Comparison of ENCODE assay signal across 8 cellular contexts in genomic region chr11:46347637-46348311, GRCh38. TPM values are rescaled to one million over a fixed set of nuclear protein-coding genes. Genes with fewer than 3 reads are reported as not detected.
DNase-seq lines count a peak whose midpoint lies in the region; ATAC-seq lines count a peak whose summit lies in the region.

No MANE protein-coding gene starts in this region.

- peak; percentile 6 for ATAC-seq in HG03045 (IDR thresholded peaks at IDR 0.05; ENCODE audit: unreplicated experiment)
- ATAC-seq in right cardiac atrium, result peak in 1 of 2 donors; percentile 1
- ATAC-seq in HG03095 (IDR thresholded peaks at IDR 0.05; ENCODE audit: unreplicated experiment), result no peak

- no peaks in the 10 kb centered on the region for H3K9me3 Mint-ChIP-seq in activated T-helper 2 cell treated with anti-CD3 and anti-CD28 coated beads, Interferon-gamma antibody, Interleukin-2, Interleukin-4, amounts not matched to agents 10 μg/mL and 5 μg/mL and 100 μg/mL, durations not matched to agents 14 hours and 24 hours and 36 hours

- DNase-seq in COLO668 (lab: John Stamatoyannopoulos, UW; ENCODE audit: unreplicated experiment) (peak; percentile 51), right cardiac atrium (peak in 2 of 3 donors; percentile 76 to 80), cortex of kidney (lab: John Stamatoyannopoulos, UW) (no peak), NCI-H1694 (lab: John Stamatoyannopoulos, UW) (no peak)
- DNase-seq in activated T-helper 2 cell treated with anti-CD3 and anti-CD28 coated beads, Interferon-gamma antibody, Interleukin-2, Interleukin-4, amounts not matched to agents 10 μg/mL and 5 μg/mL and 100 μg/mL, durations not matched to agents 14 hours and 24 hours and 36 hours (ENCODE audit: low spot score), result no peak

- H3K9me3 ChIP-seq in right cardiac atrium (ENCODE audit: control insufficient read depth, low read length), result no peaks in the 10 kb centered on the region

- peak overlapping the region; percentile 7 for H3K27ac ChIP-seq in right cardiac atrium (ENCODE audit: low read length)
- peak overlapping the region; percentile 59 to 91 (median 84) for H3K27ac ChIP-seq in skin epidermis

- peaks cover 49% of the 10 kb centered on the region for H3K4me1 Mint-ChIP-seq in activated T-helper 2 cell treated with anti-CD3 and anti-CD28 coated beads, Interferon-gamma antibody, Interleukin-2, Interleukin-4, amounts not matched to agents 10 μg/mL and 5 μg/mL and 100 μg/mL, durations not matched to agents 14 hours and 24 hours and 36 hours (ENCODE audit: low read depth)

- H3K4me3 ChIP-seq in right cardiac atrium (ENCODE audit: low read length), result peak overlapping the region; percentile 75
- peak overlapping the region; percentile 58 to 92 (median 82) for H3K4me3 ChIP-seq in skin epidermis

- peaks cover 22% of the 10 kb centered on the region for H3K4me1 ChIP-seq in right cardiac atrium (ENCODE audit: control insufficient read depth, insufficient read depth, low read length)

- H3K4me3 Mint-ChIP-seq in activated T-helper 2 cell treated with anti-CD3 and anti-CD28 coated beads, Interferon-gamma antibody, Interleukin-2, Interleukin-4, amounts not matched to agents 10 μg/mL and 5 μg/mL and 100 μg/mL, durations not matched to agents 14 hours and 24 hours and 36 hours (ENCODE audit: low read depth), result peak overlapping the region; percentile 84

- H3K27me3 ChIP-seq in right cardiac atrium (ENCODE audit: control insufficient read depth, insufficient read depth), result no peaks in the 10 kb centered on the region

- peaks cover 20% of the 10 kb centered on the region for H3K36me3 Mint-ChIP-seq in activated T-helper 2 cell treated with anti-CD3 and anti-CD28 coated beads, Interferon-gamma antibody, Interleukin-2, Interleukin-4, amounts not matched to agents 10 μg/mL and 5 μg/mL and 100 μg/mL, durations not matched to agents 14 hours and 24 hours and 36 hours (ENCODE audit: low read depth)

- H3K27me3 Mint-ChIP-seq in activated T-helper 2 cell treated with anti-CD3 and anti-CD28 coated beads, Interferon-gamma antibody, Interleukin-2, Interleukin-4, amounts not matched to agents 10 μg/mL and 5 μg/mL and 100 μg/mL, durations not matched to agents 14 hours and 24 hours and 36 hours (ENCODE audit: low read depth), result peaks cover 9% of the 10 kb centered on the region

- intact Hi-C loops in activated T-helper 2 cell treated with anti-CD3 and anti-CD28 coated beads, Interferon-gamma antibody, Interleukin-2, Interleukin-4, amounts not matched to agents 10 μg/mL and 5 μg/mL and 100 μg/mL, durations not matched to agents 14 hours and 24 hours and 36 hours (cut with micrococcal nuclease), result loop anchor here (1.0 to 5.0 kb wide), 3 partner anchors 17 to 270 kb away; partner anchors contain the start of genes ATG13, HARBI1 and PHF21A
- intact Hi-C loops in right cardiac atrium (cut with DNase I), result no loop called here

- no peak overlapping the region for H3K27ac Mint-ChIP-seq in activated T-helper 2 cell treated with anti-CD3 and anti-CD28 coated beads, Interferon-gamma antibody, Interleukin-2, Interleukin-4, amounts not matched to agents 10 μg/mL and 5 μg/mL and 100 μg/mL, durations not matched to agents 14 hours and 24 hours and 36 hours

- WGBS in right cardiac atrium, result 25% methylated on average over 63 of the region's 63 CpGs

RNA-seq across cellular contexts. Expression of gene DGKZ, which starts 0.5 kb away (rescaled TPM):
- total RNA-seq in activated T-helper 2 cell treated with anti-CD3 and anti-CD28 coated beads, Interferon-gamma antibody, Interleukin-2, Interleukin-4, amounts not matched to agents 10 μg/mL and 5 μg/mL and 100 μg/mL, durations not matched to agents 14 hours and 24 hours and 36 hours, result 82.3 and 86.1 TPM in 2 replicates
- total RNA-seq in right cardiac atrium, result 100 to 1,000 TPM in 2 of 4 donors, 10 to 100 TPM in 2; 75.8 to 108 (median 100) TPM
- 87.5 TPM for polyA plus RNA-seq in right cardiac atrium

RNA-seq across cellular contexts. Expression of gene MDK, which starts 33.7 kb away (rescaled TPM):
- total RNA-seq in activated T-helper 2 cell treated with anti-CD3 and anti-CD28 coated beads, Interferon-gamma antibody, Interleukin-2, Interleukin-4, amounts not matched to agents 10 μg/mL and 5 μg/mL and 100 μg/mL, durations not matched to agents 14 hours and 24 hours and 36 hours, result 2.8 and 4.5 TPM in 2 replicates
- total RNA-seq in right cardiac atrium, result 10 to 100 TPM in 3 of 4 donors, 1 to 10 TPM in 1; 9.9 to 18.8 (median 11.9) TPM
- polyA plus RNA-seq in right cardiac atrium, result 10.1 TPM

RNA-seq across cellular contexts. Expression of gene CHRM4, which starts 43.8 kb away (rescaled TPM):
- total RNA-seq in activated T-helper 2 cell treated with anti-CD3 and anti-CD28 coated beads, Interferon-gamma antibody, Interleukin-2, Interleukin-4, amounts not matched to agents 10 μg/mL and 5 μg/mL and 100 μg/mL, durations not matched to agents 14 hours and 24 hours and 36 hours, result 0.11 and 0.23 TPM in 2 replicates
- under 1 TPM in 2 of 4 donors, not detected in 2; 0.14 to 0.53 TPM for total RNA-seq in right cardiac atrium
- 0.20 TPM for polyA plus RNA-seq in right cardiac atrium

Comparison
In these comparisons a context has a peak if more than half of its experiments do, and no peak if none do; other contexts are left out.
1. DNase-seq: peak in COLO668 (single experiment) and right cardiac atrium (2 of 3); none in activated T-helper 2 cell treated with anti-CD3 and anti-CD28 coated beads, Interferon-gamma antibody, Interleukin-2, Interleukin-4, amounts not matched to agents 10 μg/mL and 5 μg/mL and 100 μg/mL, durations not matched to agents 14 hours and 24 hours and 36 hours (single experiment), cortex of kidney (single experiment) and NCI-H1694 (single experiment).